Comparison of ENCODE assay signal across 20 cellular contexts in genomic region chr2:205166749-205167148, GRCh38.
DNase-seq lines count a peak whose midpoint lies in the region; ATAC-seq and TF ChIP-seq lines count a peak whose summit lies in the region.
"Had no signal": no experiment of that assay in that cellular context is flagged by ENCODE, and none has a peak within 500 bp of the region (broad histone marks: within the 10 kb centered on the region; RNA-seq: fewer than 3 reads in every experiment).

No MANE protein-coding gene starts in this region.

- H3K27me3 ChIP-seq in SK-N-SH (ENCODE audit: insufficient read depth) = no peaks in the 10 kb centered on the region

- no peaks in the 10 kb centered on the region for H3K36me3 ChIP-seq in SK-N-SH (replicated peaks in 1 of 2; ENCODE audit: control insufficient read depth in 1 of 2, insufficient read depth in 2 of 2, low read length in 1 of 2)

- H3K27ac Mint-ChIP-seq in nephron progenitor cell = peak overlapping the region; percentile 77
- H3K27ac Mint-ChIP-seq in naive thymus-derived CD8-positive, alpha-beta T cell = no peak overlapping the region

- TF ChIP-seq CTCF in SK-N-SH (IDR thresholded peaks at IDR 0.05) = no peak
- TF ChIP-seq CTCF in fibroblast of villous mesenchyme (IDR thresholded peaks at IDR 0.05; ENCODE audit: insufficient read depth, low read depth, low read length) = no peak
- no peak for TF ChIP-seq CTCF in nephron progenitor cell (IDR thresholded peaks at IDR 0.05)
- TF ChIP-seq CTCF in GM10248 (IDR thresholded peaks at IDR 0.05; ENCODE audit: control extremely low read depth, extremely low read depth, low read depth, missing control alignments) = no peak

- POLR2A ChIA-PET in SK-N-SH (lab: Yijun Ruan, JAX) = no interaction called here
- POLR2A ChIA-PET in GM10248 (lab: Yijun Ruan, JAX) = no interaction called here
- POLR2A ChIA-PET in naive thymus-derived CD8-positive, alpha-beta T cell (lab: Charles Lee) = no interaction called here

- DNase-seq in SK-N-SH = peak; percentile 14
- peak; percentile 24 for DNase-seq in GM03348 (ENCODE audit: low spot score)
- peak; percentile 22 for DNase-seq in fibroblast of villous mesenchyme (ENCODE audit: low read depth)
- no peak for DNase-seq in nephron progenitor cell
- DNase-seq in kidney glomerular epithelial cell (lab: John Stamatoyannopoulos, UW) = no peak
- DNase-seq in GM10248 (ENCODE audit: extremely low spot score) = no peak
- DNase-seq in naive thymus-derived CD8-positive, alpha-beta T cell = no peak
- DNase-seq: CD4-positive, CD25-positive, alpha-beta regulatory T cell; COR-L47; DND-41; KG1; NCI-H1092 treated with DMSO at 0.1 percent for 48 hours; NCI-H1436 treated with DMSO at 0.1 percent for 48 hours; NCI-H1930; NCI-H226; NCI-H510A treated with DMSO at 0.1 percent for 48 hours; NCI-H748 treated with DMSO at 0.1 percent for 48 hours; NK-92 treated with Interleukin-12 subunit alpha and Interleukin-12 subunit beta, amount 100 ng/mL, for 24 hours had no signal

- no peak for ATAC-seq in SK-N-SH treated with all-trans-retinoic acid at 6 μM for 48 hours
- ATAC-seq in naive thymus-derived CD8-positive, alpha-beta T cell = no peak

- H3K36me3 Mint-ChIP-seq in nephron progenitor cell (ENCODE audit: low read depth) = peaks cover 3% of the 10 kb centered on the region
- H3K36me3 Mint-ChIP-seq in naive thymus-derived CD8-positive, alpha-beta T cell = peaks cover 0 to 4% (median 0%) of the 10 kb centered on the region in 3 donors
- H3K36me3 Mint-ChIP-seq: CD4-positive, CD25-positive, alpha-beta regulatory T cell had no signal

- TF ChIP-seq EP300 in SK-N-SH (IDR thresholded peaks at IDR 0.05; ENCODE audit: borderline replicate concordance in 1 of 2, low read depth in 1 of 2, low read length in 1 of 2) = no peak

- WGBS in SK-N-SH (ENCODE audit: low lambda C conversion rate) = 73% methylated on average over 2 of the region's 2 CpGs

- peaks cover 0 to 5% of the 10 kb centered on the region in 2 experiments; a peak in 1 of 4 replicates for H3K4me1 ChIP-seq in SK-N-SH (ENCODE audit: control insufficient read depth in 1 of 2, insufficient read depth in 2 of 2, low read depth in 1 of 2, low read length in 1 of 2)

- H3K27me3 Mint-ChIP-seq in nephron progenitor cell (ENCODE audit: low read depth, poor library complexity) = no peaks in the 10 kb centered on the region
- peaks cover 0 to 3% (median 0%) of the 10 kb centered on the region in 5 donors for H3K27me3 Mint-ChIP-seq in naive thymus-derived CD8-positive, alpha-beta T cell

- no peak overlapping the region for H3K27ac ChIP-seq in SK-N-SH (ENCODE audit: low read depth in 2 of 2, low read length in 1 of 2)
- H3K27ac ChIP-seq: RWPE1 had no signal

- no peak for TF ChIP-seq RAD21 in SK-N-SH (IDR thresholded peaks at IDR 0.05; ENCODE audit: low read length)

- no peak overlapping the region for H3K4me3 Mint-ChIP-seq in nephron progenitor cell
- H3K4me3 Mint-ChIP-seq in naive thymus-derived CD8-positive, alpha-beta T cell = no peak overlapping the region
- H3K4me3 Mint-ChIP-seq: CD4-positive, CD25-positive, alpha-beta regulatory T cell had no signal

- H2AFZ ChIP-seq in SK-N-SH (ENCODE audit: low read depth) = no peak overlapping the region

- no peaks in the 10 kb centered on the region for H3K9me2 ChIP-seq in SK-N-SH

- no peaks in the 10 kb centered on the region for H3F3A ChIP-seq in SK-N-SH (replicated peaks; ENCODE audit: insufficient read depth)

- H3K4me3 ChIP-seq in SK-N-SH (ENCODE audit: low read depth in 2 of 2, low read length in 1 of 2) (no peak overlapping the region), fibroblast of villous mesenchyme (ENCODE audit: low read depth, low read length) (no peak overlapping the region)

- no peaks in the 10 kb centered on the region for H3K9me3 ChIP-seq in SK-N-SH

- no peak overlapping the region for H3K9ac ChIP-seq in SK-N-SH

- H3K4me2 ChIP-seq in SK-N-SH = no peak overlapping the region

- CTCF ChIA-PET in SK-N-SH (lab: Yijun Ruan, JAX) (no interaction called here), GM10248 (lab: Yijun Ruan, JAX) (no interaction called here)

- H4K20me1 ChIP-seq in SK-N-SH (ENCODE audit: insufficient read depth) = no peaks in the 10 kb centered on the region

- H3K4me1 Mint-ChIP-seq in nephron progenitor cell = peaks cover 56% of the 10 kb centered on the region
- peaks cover 6 to 9% (median 8%) of the 10 kb centered on the region in 4 donors for H3K4me1 Mint-ChIP-seq in naive thymus-derived CD8-positive, alpha-beta T cell

- H3K9me3 Mint-ChIP-seq in nephron progenitor cell = peaks cover 3% of the 10 kb centered on the region
- peaks cover 0 to 10% (median 0%) of the 10 kb centered on the region in 9 donors for H3K9me3 Mint-ChIP-seq in naive thymus-derived CD8-positive, alpha-beta T cell

- no peaks in the 10 kb centered on the region for H3K79me2 ChIP-seq in SK-N-SH (ENCODE audit: insufficient read depth)

TF ChIP-seq in SK-N-SH, 30 proteins besides CTCF, POLR2A, EP300 and RAD21 (continues in another document):
- no peak for TF ChIP-seq TAF1 (IDR thresholded peaks at IDR 0.05; ENCODE audit: borderline replicate concordance, low read depth, low read length)
- TF ChIP-seq CHD2 (IDR thresholded peaks at IDR 0.05; ENCODE audit: low read length, partially characterized antibody) = no peak
- TF ChIP-seq SIN3A (IDR thresholded peaks at IDR 0.05; ENCODE audit: borderline replicate concordance, low read depth, low read length) = no peak
- no peak for TF ChIP-seq USF1 (IDR thresholded peaks at IDR 0.05; ENCODE audit: borderline replicate concordance, low read depth)
- no peak for TF ChIP-seq NRF1 (IDR thresholded peaks at IDR 0.05; ENCODE audit: low read depth, low read length)
- no peak for TF ChIP-seq FOSL2 (IDR thresholded peaks at IDR 0.05; ENCODE audit: borderline replicate concordance, low read depth)
- TF ChIP-seq RFX5 (IDR thresholded peaks at IDR 0.05; ENCODE audit: low read length) = no peak
- no peak for TF ChIP-seq USF2 (IDR thresholded peaks at IDR 0.05; ENCODE audit: borderline replicate concordance, low read depth, low read length)
- no peak for TF ChIP-seq MAX (IDR thresholded peaks at IDR 0.05; ENCODE audit: low read depth)
- TF ChIP-seq RXRA (IDR thresholded peaks at IDR 0.05; ENCODE audit: borderline replicate concordance, low read depth) = no peak

TF ChIP-seq in SK-N-SH treated with all-trans-retinoic acid at 6 μM for 48 hours, 23 proteins besides CTCF, POLR2A, EP300 and RAD21:
- TF ChIP-seq CSDC2 (CRISPR knock-in tag; IDR thresholded peaks at IDR 0.05) (no peak), ZFP3 (CRISPR knock-in tag; IDR thresholded peaks at IDR 0.05) (no peak), CREB5 (CRISPR knock-in tag; IDR thresholded peaks at IDR 0.05; ENCODE audit: low read depth) (no peak), SNAI2 (CRISPR knock-in tag; IDR thresholded peaks at IDR 0.05) (no peak), TCF4 (CRISPR knock-in tag; IDR thresholded peaks at IDR 0.05; ENCODE audit: borderline replicate concordance) (no peak), CSRNP3 (CRISPR knock-in tag; IDR thresholded peaks at IDR 0.05) (no peak), ZNF70 (CRISPR knock-in tag; IDR thresholded peaks at IDR 0.05) (no peak), ZNF565 (CRISPR knock-in tag; conservative IDR thresholded peaks at IDR 0.05; ENCODE audit: low read depth) (no peak), ZFP30 (CRISPR knock-in tag; IDR thresholded peaks at IDR 0.05) (no peak), PPARA (CRISPR knock-in tag; IDR thresholded peaks at IDR 0.05; ENCODE audit: borderline replicate concordance) (no peak)

Comparison
In these comparisons a context has a peak if more than half of its experiments do, and no peak if none do; other contexts are left out.
1. DNase-seq: peak in SK-N-SH (single experiment), GM03348 (single experiment) and fibroblast of villous mesenchyme (single experiment); none in nephron progenitor cell (single experiment), kidney glomerular epithelial cell (single experiment), GM10248 (single experiment) and naive thymus-derived CD8-positive, alpha-beta T cell (0 of 10).